ENCODE assay signal across 2 cellular contexts in the genomic region with DNA sequence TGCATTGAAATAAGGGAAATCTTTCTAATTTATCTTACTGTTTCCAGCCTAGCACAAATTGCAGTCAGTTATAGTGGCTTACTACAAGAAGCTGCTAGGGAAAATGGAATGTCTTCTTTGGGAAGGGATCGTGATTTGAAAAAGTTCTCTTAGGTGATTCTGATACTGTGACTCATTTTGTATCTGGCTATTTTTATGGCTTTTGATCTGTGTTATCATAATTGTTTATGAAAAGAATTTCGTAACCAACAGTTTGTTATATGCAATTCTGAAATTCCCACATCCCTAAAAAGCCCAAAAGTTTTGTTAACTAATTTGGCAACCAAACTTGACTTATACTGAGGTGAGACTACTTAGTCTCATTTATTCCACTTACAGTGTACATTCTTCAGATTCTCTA.
TF ChIP-seq lines count a peak whose summit lies in the region.

No MANE protein-coding gene starts in this region.

TF ChIP-seq in IMR-90, 13 proteins besides CTCF, POLR2A, EP300 and RAD21:
- TF ChIP-seq, protein P1, sequence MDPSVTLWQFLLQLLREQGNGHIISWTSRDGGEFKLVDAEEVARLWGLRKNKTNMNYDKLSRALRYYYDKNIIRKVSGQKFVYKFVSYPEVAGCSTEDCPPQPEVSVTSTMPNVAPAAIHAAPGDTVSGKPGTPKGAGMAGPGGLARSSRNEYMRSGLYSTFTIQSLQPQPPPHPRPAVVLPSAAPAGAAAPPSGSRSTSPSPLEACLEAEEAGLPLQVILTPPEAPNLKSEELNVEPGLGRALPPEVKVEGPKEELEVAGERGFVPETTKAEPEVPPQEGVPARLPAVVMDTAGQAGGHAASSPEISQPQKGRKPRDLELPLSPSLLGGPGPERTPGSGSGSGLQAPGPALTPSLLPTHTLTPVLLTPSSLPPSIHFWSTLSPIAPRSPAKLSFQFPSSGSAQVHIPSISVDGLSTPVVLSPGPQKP (IDR thresholded peaks at IDR 0.05; ENCODE audit: borderline replicate concordance, low read depth, low read length): no peak
- peak; percentile 30; the same call in 1 of the 2 replicates for TF ChIP-seq CEBPB (IDR thresholded peaks at IDR 0.05; ENCODE audit: low read depth, low read length)

TF ChIP-seq in GM12878, 131 proteins besides CTCF, POLR2A, EP300 and RAD21:
- TF ChIP-seq BRCA1 (IDR thresholded peaks at IDR 0.05; ENCODE audit: low read depth, low read length) (no peak), TCF7 (IDR thresholded peaks at IDR 0.05; ENCODE audit: borderline replicate concordance) (peak; percentile 11; the same call in 1 of the 2 replicates), NFXL1 (IDR thresholded peaks at IDR 0.05; ENCODE audit: borderline replicate concordance) (no peak), EZH2 (IDR thresholded peaks at IDR 0.05; ENCODE audit: borderline replicate concordance, control insufficient read depth, low read depth, low read length) (no peak), JUNB (IDR thresholded peaks at IDR 0.05) (0 out of 2 replicates have a peak, but pooled peaks have one; percentile 11), STAT1 (conservative IDR thresholded peaks at IDR 0.05) (no peak), EGR1 (IDR thresholded peaks at IDR 0.05; ENCODE audit: borderline replicate concordance in 1 of 2, low read depth in 2 of 2, low read length in 2 of 2) (no peak)
- TF ChIP-seq, protein P2, sequence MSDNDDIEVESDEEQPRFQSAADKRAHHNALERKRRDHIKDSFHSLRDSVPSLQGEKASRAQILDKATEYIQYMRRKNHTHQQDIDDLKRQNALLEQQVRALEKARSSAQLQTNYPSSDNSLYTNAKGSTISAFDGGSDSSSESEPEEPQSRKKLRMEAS (IDR thresholded peaks at IDR 0.05; ENCODE audit: low read depth, low read length): no peak
